Comparison of ENCODE assay signal across 19 cellular contexts in genomic region chrX:15883540-15883863, GRCh38. TPM values are rescaled to one million over a fixed set of nuclear protein-coding genes. Genes with fewer than 3 reads are reported as not detected.
DNase-seq lines count a peak whose midpoint lies in the region; ATAC-seq and TF ChIP-seq lines count a peak whose summit lies in the region.
"Had no signal": no experiment of that assay in that cellular context is flagged by ENCODE, and none has a peak within 500 bp of the region (broad histone marks: within the 10 kb centered on the region; RNA-seq: fewer than 3 reads in every experiment).

No MANE protein-coding gene starts in this region.

- peaks cover 35% of the 10 kb centered on the region for H3K4me1 Mint-ChIP-seq in stimulated activated naive CD8-positive, alpha-beta T cell treated with anti-CD3 and anti-CD28 coated beads, Interleukin-15, Interleukin-2, amounts not matched to agents 100 ng/mL and 50 ng/mL, for 24 hours (ENCODE audit: low read depth)
- H3K4me1 Mint-ChIP-seq in activated T-helper 17 cell treated with anti-CD3 and anti-CD28 coated beads, Interleukin-2, amount 50 U/mL, for 72 hours: peaks cover 4% of the 10 kb centered on the region
- peaks cover 12% of the 10 kb centered on the region for H3K4me1 Mint-ChIP-seq in neural progenitor cell

- H3K4me1 ChIP-seq in neural progenitor cell: no peaks in the 10 kb centered on the region

- peaks cover 12% of the 10 kb centered on the region for H3K36me3 Mint-ChIP-seq in stimulated activated naive CD8-positive, alpha-beta T cell treated with anti-CD3 and anti-CD28 coated beads, Interleukin-15, Interleukin-2, amounts not matched to agents 100 ng/mL and 50 ng/mL, for 24 hours (ENCODE audit: low read depth)
- no peaks in the 10 kb centered on the region for H3K36me3 Mint-ChIP-seq in activated T-helper 17 cell treated with anti-CD3 and anti-CD28 coated beads, Interleukin-2, amount 50 U/mL, for 72 hours (ENCODE audit: low read depth)
- peaks cover 4% of the 10 kb centered on the region for H3K36me3 Mint-ChIP-seq in neural progenitor cell

- no peak overlapping the region for H3K27ac ChIP-seq in neural progenitor cell
- H3K27ac ChIP-seq: C4-2B, KMS-11, SJSA1 had no signal

- no peaks in the 10 kb centered on the region for H3K27me3 ChIP-seq in neural progenitor cell
- H3K27me3 ChIP-seq: SJSA1 had no signal

- no peak overlapping the region for H3K4me3 ChIP-seq in neural progenitor cell
- H3K4me3 ChIP-seq: GM23338, SJSA1 had no signal

- no peaks in the 10 kb centered on the region for H3K36me3 ChIP-seq in neural progenitor cell
- H3K36me3 ChIP-seq: SJSA1 had no signal

- TF ChIP-seq CTCF in neural progenitor cell (IDR thresholded peaks at IDR 0.05): no peak

- H3K27me3 Mint-ChIP-seq in stimulated activated naive CD8-positive, alpha-beta T cell treated with anti-CD3 and anti-CD28 coated beads, Interleukin-15, Interleukin-2, amounts not matched to agents 100 ng/mL and 50 ng/mL, for 24 hours: no peaks in the 10 kb centered on the region
- peaks cover 3% of the 10 kb centered on the region for H3K27me3 Mint-ChIP-seq in activated T-helper 17 cell treated with anti-CD3 and anti-CD28 coated beads, Interleukin-2, amount 50 U/mL, for 72 hours
- peaks cover under 1% of the 10 kb centered on the region for H3K27me3 Mint-ChIP-seq in neural progenitor cell (ENCODE audit: insufficient read depth, low read depth)

- H3K9ac ChIP-seq in neural progenitor cell: no peak overlapping the region
- H3K9ac ChIP-seq: KMS-11 had no signal

- no peak overlapping the region for H2AFZ ChIP-seq in neural progenitor cell (replicated peaks)
- H2AFZ ChIP-seq: GM23338 had no signal

- peak overlapping the region; percentile 83 for H3K27ac Mint-ChIP-seq in stimulated activated naive CD8-positive, alpha-beta T cell treated with anti-CD3 and anti-CD28 coated beads, Interleukin-15, Interleukin-2, amounts not matched to agents 100 ng/mL and 50 ng/mL, for 24 hours
- H3K27ac Mint-ChIP-seq in activated T-helper 17 cell treated with anti-CD3 and anti-CD28 coated beads, Interleukin-2, amount 50 U/mL, for 72 hours: peak overlapping the region; percentile 60
- peak overlapping the region; percentile 34 for H3K27ac Mint-ChIP-seq in neural progenitor cell
- H3K27ac Mint-ChIP-seq: GM23338 had no signal

- peaks cover 3% of the 10 kb centered on the region for H3F3A ChIP-seq in neural progenitor cell (ENCODE audit: low read depth)

- no peaks in the 10 kb centered on the region for H3K79me2 ChIP-seq in neural progenitor cell (ENCODE audit: low read depth)

- no peak overlapping the region for H3K4me2 ChIP-seq in neural progenitor cell
- H3K4me2 ChIP-seq: GM23338, KMS-11 had no signal

- no peak for DNase-seq in stimulated activated naive CD8-positive, alpha-beta T cell treated with anti-CD3 and anti-CD28 coated beads, Interleukin-15, Interleukin-2, amounts not matched to agents 100 U/mL and 50 U/mL, for 24 hours
- DNase-seq in neural progenitor cell (ENCODE audit: low spot score) (no peak), NCI-H82 (lab: John Stamatoyannopoulos, UW) (no peak)
- no peak for DNase-seq in effector CD4-positive, alpha-beta T cell
- DNase-seq: DMS53, NCI-H1417, NCI-H1694 treated with DMSO at 0.1 percent for 48 hours, NCI-H2081 treated with DMSO at 0.1 percent for 48 hours, NCI-H2171 treated with DMSO at 0.1 percent for 48 hours, NCI-H446, NCI-H526 had no signal

- no peaks in the 10 kb centered on the region for H3K9me3 ChIP-seq in neural progenitor cell (ENCODE audit: low read depth)
- H3K9me3 ChIP-seq: SJSA1 had no signal

- peak overlapping the region; percentile 31 for H3K4me3 Mint-ChIP-seq in stimulated activated naive CD8-positive, alpha-beta T cell treated with anti-CD3 and anti-CD28 coated beads, Interleukin-15, Interleukin-2, amounts not matched to agents 100 ng/mL and 50 ng/mL, for 24 hours
- no peak overlapping the region for H3K4me3 Mint-ChIP-seq in activated T-helper 17 cell treated with anti-CD3 and anti-CD28 coated beads, Interleukin-2, amount 50 U/mL, for 72 hours
- H3K4me3 Mint-ChIP-seq in neural progenitor cell: no peak overlapping the region
- H3K4me3 Mint-ChIP-seq: GM23338 had no signal

- H3K9me3 Mint-ChIP-seq in stimulated activated naive CD8-positive, alpha-beta T cell treated with anti-CD3 and anti-CD28 coated beads, Interleukin-15, Interleukin-2, amounts not matched to agents 100 ng/mL and 50 ng/mL, for 24 hours: peaks cover 5% of the 10 kb centered on the region
- no peaks in the 10 kb centered on the region for H3K9me3 Mint-ChIP-seq in activated T-helper 17 cell treated with anti-CD3 and anti-CD28 coated beads, Interleukin-2, amount 50 U/mL, for 72 hours
- H3K9me3 Mint-ChIP-seq in neural progenitor cell: peaks cover 12% of the 10 kb centered on the region

- no peaks in the 10 kb centered on the region for H4K20me1 ChIP-seq in neural progenitor cell (ENCODE audit: low read depth)

- ATAC-seq in stimulated activated naive CD8-positive, alpha-beta T cell treated with anti-CD3 and anti-CD28 coated beads, Interleukin-15, Interleukin-2, amounts not matched to agents 100 U/mL and 50 U/mL, for 24 hours: no peak
- ATAC-seq in activated T-helper 17 cell treated with anti-CD3 and anti-CD28 coated beads, Interleukin-2, amount 50 U/mL, for 72 hours (replicated peaks): no peak
- ATAC-seq in HG03565 (IDR thresholded peaks at IDR 0.05; ENCODE audit: unreplicated experiment): no peak
- ATAC-seq: GM23338, Right ventricle myocardium inferior had no signal

RNA-seq across cellular contexts. Expression of gene AP1S2, which starts 28.9 kb away (rescaled TPM):
- 10 to 100 TPM; 20.6 to 25.2 TPM for total RNA-seq in activated T-helper 17 cell treated with anti-CD3 and anti-CD28 coated beads, Interleukin-2, amount 50 U/mL, for 72 hours
- 406 and 873 TPM in 2 replicates for total RNA-seq in neural progenitor cell (ENCODE audit: low replicate concordance)

Comparison
In these comparisons a context has a peak if more than half of its experiments do, and no peak if none do; other contexts are left out.
1. RNA of gene AP1S2, which starts 28.9 kb away (total RNA-seq): 406 to 873 TPM in neural progenitor cell; 20.6 to 25.2 TPM in activated T-helper 17 cell treated with anti-CD3 and anti-CD28 coated beads, Interleukin-2, amount 50 U/mL, for 72 hours; every median in the first group is over 10 times any median in the second.
2. Peak in every context shown above with its lines, with median percentiles within 50 percentile points of each other: H3K27ac Mint-ChIP-seq.